Comparison of ENCODE assay signal across 1 cellular context in the genomic region with DNA sequence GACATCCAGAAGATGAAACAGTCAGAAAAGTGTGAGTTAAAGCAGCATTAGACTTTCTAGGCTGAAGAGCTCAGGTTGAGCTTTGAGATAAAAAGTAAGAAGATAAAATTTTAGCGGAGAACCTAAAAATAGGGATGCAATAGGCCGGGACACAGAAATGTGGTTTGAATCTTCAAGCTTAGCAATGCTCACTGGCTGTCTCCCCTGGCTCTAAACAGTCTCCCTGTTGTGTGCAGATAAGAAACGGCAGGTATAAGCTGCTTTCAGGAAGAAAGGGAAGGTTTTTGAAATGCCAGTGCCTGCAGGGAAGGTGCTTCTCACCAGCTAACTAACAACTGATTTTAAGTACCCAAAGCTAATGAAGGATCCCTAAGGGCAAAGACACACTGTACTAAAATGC.
TF ChIP-seq lines count a peak whose summit lies in the region.

No MANE protein-coding gene starts in this region.

TF ChIP-seq in H1, 55 proteins besides CTCF, POLR2A, EP300 and RAD21:
- TF ChIP-seq CREB1 (IDR thresholded peaks at IDR 0.05) (no peak), NANOG (IDR thresholded peaks at IDR 0.05; ENCODE audit: insufficient read depth, low read depth, low read length, poor library complexity, severe bottlenecking) (peak; percentile 32)
